3 cellular contexts compared by ENCODE assay signal in genomic region chr9:112144807-112145206, GRCh38.
TF ChIP-seq lines count a peak whose summit lies in the region.

No MANE protein-coding gene starts in this region.

TF ChIP-seq in A549, 52 proteins besides CTCF, POLR2A, EP300 and RAD21 (continued from another document):
- TF ChIP-seq ATOH8 (CRISPR knock-in tag; IDR thresholded peaks at IDR 0.05; ENCODE audit: low read depth) (no peak), GATA3 (IDR thresholded peaks at IDR 0.05; ENCODE audit: borderline replicate concordance) (no peak), PHF8 (IDR thresholded peaks at IDR 0.05; ENCODE audit: borderline replicate concordance, low read depth) (no peak), E2F6 (IDR thresholded peaks at IDR 0.05; ENCODE audit: borderline replicate concordance, low read depth) (no peak), PBX3 (IDR thresholded peaks at IDR 0.05) (no peak)

TF ChIP-seq in HCT116, 20 proteins besides CTCF, POLR2A, EP300 and RAD21 (continued from another document):
- no peak for TF ChIP-seq REST (IDR thresholded peaks at IDR 0.05; ENCODE audit: low read depth)
- TF ChIP-seq CEBPB (IDR thresholded peaks at IDR 0.05; ENCODE audit: low read depth) = 0 out of 2 replicates have a peak, but pooled peaks have one; percentile 24
- no peak for TF ChIP-seq ZBTB33 (IDR thresholded peaks at IDR 0.05; ENCODE audit: extremely low read depth, insufficient replicate concordance, low read length)

TF ChIP-seq in WTC11, 78 proteins besides CTCF, POLR2A, EP300 and RAD21 (continued from another document):
- no peak for TF ChIP-seq E2F4 (CRISPR knock-in tag; IDR thresholded peaks at IDR 0.05; ENCODE audit: borderline replicate concordance, low read depth)
TF ChIP-seq in WTC11: peak in this region for 1.
